14 cellular contexts compared by ENCODE assay signal in genomic region chr17:54899201-54899600, GRCh38.
"Had no signal": no experiment of that assay in that cellular context is flagged by ENCODE, and none has a peak within 500 bp of the region (broad histone marks: within the 10 kb centered on the region; RNA-seq: fewer than 3 reads in every experiment).

No MANE protein-coding gene starts in this region.

- H3K27ac ChIP-seq: esophagus muscularis mucosa, ovary, uterus had no signal

- H3K9me3 Mint-ChIP-seq: activated T-cell treated with anti-CD3 and anti-CD28 coated beads, Interleukin-2, amount 50 U/mL, for 24 hours; nephron progenitor cell had no signal

- H3K36me3 Mint-ChIP-seq: activated naive CD8-positive, alpha-beta T cell; immature natural killer cell had no signal

- H3K9me3 ChIP-seq: esophagus muscularis mucosa, lower lobe of right lung, ovary, uterus had no signal

- H3K4me1 Mint-ChIP-seq: immature natural killer cell had no signal

- FAIRE-seq: bronchial epithelial cell, endometrium had no signal

- DNase-seq: activated CD4-positive, alpha-beta T cell treated with anti-CD3 and anti-CD28 coated beads, Interleukin-2, amount 50 U/mL, for 4 hours; activated CD4-positive, CD25-positive, alpha-beta regulatory T cell treated with anti-CD3 and anti-CD28 coated beads, Interleukin-2, amount 50 U/mL, for 72 hours; activated gamma-delta T cell; activated T-cell treated with anti-CD3 and anti-CD28 coated beads, Interleukin-2, amount 50 U/mL, for 24 hours; immature natural killer cell; left cardiac atrium; lower lobe of right lung; ovary; uterus had no signal

- H3K27ac Mint-ChIP-seq: activated naive CD8-positive, alpha-beta T cell; activated T-cell treated with anti-CD3 and anti-CD28 coated beads, Interleukin-2, amount 50 U/mL, for 24 hours; immature natural killer cell; nephron progenitor cell had no signal

- H3K4me1 ChIP-seq: uterus had no signal

- ATAC-seq: left cardiac atrium, lower lobe of right lung had no signal

- H3K4me3 Mint-ChIP-seq: activated naive CD8-positive, alpha-beta T cell; immature natural killer cell had no signal

- H3K36me3 ChIP-seq: esophagus muscularis mucosa, lower lobe of right lung, ovary, uterus had no signal

- H3K27me3 ChIP-seq: ovary, uterus had no signal

- H3K4me3 ChIP-seq: ovary, uterus had no signal
